16 cellular contexts compared by ENCODE assay signal in the genomic region with DNA sequence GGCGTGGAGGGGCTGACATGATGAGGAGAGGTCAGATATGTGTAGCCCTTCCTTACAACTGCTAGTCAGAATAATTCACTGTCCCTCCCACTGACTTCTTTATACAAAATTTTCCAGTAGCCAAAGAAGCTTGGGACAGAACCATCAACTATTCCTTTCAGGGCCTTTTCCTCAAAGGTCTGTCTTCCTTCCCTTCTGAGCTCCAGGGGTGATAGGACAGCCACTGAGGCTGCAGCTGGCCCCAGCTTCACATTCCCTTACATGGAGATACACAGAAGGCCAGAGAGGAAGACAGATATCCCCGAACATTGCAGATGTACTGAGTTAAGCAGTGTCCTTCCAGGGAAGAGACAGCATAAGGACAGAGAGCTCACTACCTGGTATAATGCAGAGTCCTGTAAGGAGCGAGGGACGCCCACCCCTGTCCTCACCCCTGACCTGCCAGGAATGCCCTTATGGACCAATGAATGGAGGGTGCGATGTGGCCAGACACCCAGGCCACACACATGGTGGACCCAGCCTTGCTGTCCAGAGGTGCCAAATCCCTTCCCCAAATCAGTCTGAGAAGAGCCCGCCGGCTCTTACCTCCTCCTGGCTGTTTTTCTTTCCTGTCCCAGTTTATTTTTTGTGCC.
DNase-seq lines count a peak whose midpoint lies in the region; ATAC-seq and TF ChIP-seq lines count a peak whose summit lies in the region.
"Had no signal": no experiment of that assay in that cellular context is flagged by ENCODE, and none has a peak within 500 bp of the region (broad histone marks: within the 10 kb centered on the region; RNA-seq: fewer than 3 reads in every experiment).

No MANE protein-coding gene starts in this region.

- POLR2A ChIA-PET in activated naive CD8-positive, alpha-beta T cell treated with anti-CD3 and anti-CD28 coated beads, Interleukin-2, amount 10 ng/mL, durations not matched to agents 7 days and 5 days (lab: Charles Lee): no interaction called here

- H3K27ac Mint-ChIP-seq in activated naive CD8-positive, alpha-beta T cell treated with anti-CD3 and anti-CD28 coated beads, Interleukin-2, amount 10 ng/mL, durations not matched to agents 7 days and 5 days: no peak overlapping the region
- no peak overlapping the region for H3K27ac Mint-ChIP-seq in activated naive CD8-positive, alpha-beta T cell treated with anti-CD3 and anti-CD28 coated beads for 36 hours
- H3K27ac Mint-ChIP-seq: nephron progenitor cell had no signal

- H3K36me3 Mint-ChIP-seq in activated naive CD8-positive, alpha-beta T cell treated with anti-CD3 and anti-CD28 coated beads, Interleukin-2, amount 10 ng/mL, durations not matched to agents 7 days and 5 days: no peaks in the 10 kb centered on the region
- H3K36me3 Mint-ChIP-seq in activated naive CD8-positive, alpha-beta T cell treated with anti-CD3 and anti-CD28 coated beads for 36 hours: no peaks in the 10 kb centered on the region

- H3K4me3 ChIP-seq in thymus (ENCODE audit: low read length) (no peak overlapping the region), uterus (no peak overlapping the region)
- H3K4me3 ChIP-seq: MG63 had no signal

- intact Hi-C loops in uterus (cut with DNase I; ENCODE audit: low total_unique reads): no loop called here

- no peak for TF ChIP-seq CTCF in uterus (IDR thresholded peaks at IDR 0.05)

- TF ChIP-seq POLR2A in uterus (IDR thresholded peaks at IDR 0.05): no peak

- no peaks in the 10 kb centered on the region for H3K9me3 ChIP-seq in thymus (ENCODE audit: control insufficient read depth)
- H3K9me3 ChIP-seq in uterus: no peaks in the 10 kb centered on the region
- H3K9me3 ChIP-seq: MG63 had no signal

- DNase-seq in activated naive CD8-positive, alpha-beta T cell treated with anti-CD3 and anti-CD28 coated beads, Interleukin-2, amount 10 ng/mL, durations not matched to agents 7 days and 5 days: no peak
- DNase-seq in activated naive CD8-positive, alpha-beta T cell treated with anti-CD3 and anti-CD28 coated beads for 36 hours: no peak
- DNase-seq in uterus: no peak
- DNase-seq: GDM1, H7, mammary epithelial cell, MG63, NCI-H187, NCI-H510A, nephron progenitor cell, SHP77 treated with DMSO at 0.1 percent for 48 hours had no signal

- peaks cover 44% of the 10 kb centered on the region for H3K4me1 ChIP-seq in thymus (ENCODE audit: control insufficient read depth, insufficient read depth, low read length)
- H3K4me1 ChIP-seq in uterus: no peaks in the 10 kb centered on the region

- peak overlapping the region; percentile 6 for H3K4me3 Mint-ChIP-seq in activated naive CD8-positive, alpha-beta T cell treated with anti-CD3 and anti-CD28 coated beads, Interleukin-2, amount 10 ng/mL, durations not matched to agents 7 days and 5 days
- no peak overlapping the region for H3K4me3 Mint-ChIP-seq in activated naive CD8-positive, alpha-beta T cell treated with anti-CD3 and anti-CD28 coated beads for 36 hours
- H3K4me3 Mint-ChIP-seq: nephron progenitor cell had no signal

- 74% methylated on average over 7 of the region's 7 CpGs for WGBS in thymus

- no peak for ATAC-seq in activated naive CD8-positive, alpha-beta T cell treated with anti-CD3 and anti-CD28 coated beads, Interleukin-2, amount 10 ng/mL, durations not matched to agents 7 days and 5 days (ENCODE audit: low read depth)
- ATAC-seq in HG03108 (IDR thresholded peaks at IDR 0.05; ENCODE audit: unreplicated experiment) (peak; percentile 9), GM18861 (IDR thresholded peaks at IDR 0.05; ENCODE audit: unreplicated experiment) (no peak), HG03521 (IDR thresholded peaks at IDR 0.05; ENCODE audit: unreplicated experiment) (no peak)

- H3K36me3 ChIP-seq in thymus (ENCODE audit: control insufficient read depth, insufficient read depth) (no peaks in the 10 kb centered on the region), uterus (no peaks in the 10 kb centered on the region)
- H3K36me3 ChIP-seq: MG63 had no signal

- no peaks in the 10 kb centered on the region for H3K9me3 Mint-ChIP-seq in activated naive CD8-positive, alpha-beta T cell treated with anti-CD3 and anti-CD28 coated beads, Interleukin-2, amount 10 ng/mL, durations not matched to agents 7 days and 5 days
- H3K9me3 Mint-ChIP-seq in activated naive CD8-positive, alpha-beta T cell treated with anti-CD3 and anti-CD28 coated beads for 36 hours: no peaks in the 10 kb centered on the region
- H3K9me3 Mint-ChIP-seq: nephron progenitor cell had no signal

- peaks cover 20% of the 10 kb centered on the region for H3K27me3 Mint-ChIP-seq in activated naive CD8-positive, alpha-beta T cell treated with anti-CD3 and anti-CD28 coated beads, Interleukin-2, amount 10 ng/mL, durations not matched to agents 7 days and 5 days
- no peaks in the 10 kb centered on the region for H3K27me3 Mint-ChIP-seq in activated naive CD8-positive, alpha-beta T cell treated with anti-CD3 and anti-CD28 coated beads for 36 hours

- H3K27ac ChIP-seq in angular gyrus (ENCODE audit: low read depth, low read length) (peak overlapping the region; percentile 68), thymus (ENCODE audit: low read depth) (peak overlapping the region; percentile 74), uterus (no peak overlapping the region)

- H3K4me1 Mint-ChIP-seq in activated naive CD8-positive, alpha-beta T cell treated with anti-CD3 and anti-CD28 coated beads, Interleukin-2, amount 10 ng/mL, durations not matched to agents 7 days and 5 days: peaks cover 26% of the 10 kb centered on the region
- peaks cover 34% of the 10 kb centered on the region for H3K4me1 Mint-ChIP-seq in activated naive CD8-positive, alpha-beta T cell treated with anti-CD3 and anti-CD28 coated beads for 36 hours

- H3K27me3 ChIP-seq in thymus (ENCODE audit: control insufficient read depth, insufficient read depth): no peaks in the 10 kb centered on the region
- H3K27me3 ChIP-seq in uterus: no peaks in the 10 kb centered on the region
- H3K27me3 ChIP-seq: MG63 had no signal

Comparison
In these comparisons a context has a peak if more than half of its experiments do, and no peak if none do; other contexts are left out.
1. H3K27ac ChIP-seq: peak in angular gyrus (single experiment) and thymus (single experiment); none in uterus (0 of 2).